1 cellular context compared by ENCODE assay signal in the genomic region with DNA sequence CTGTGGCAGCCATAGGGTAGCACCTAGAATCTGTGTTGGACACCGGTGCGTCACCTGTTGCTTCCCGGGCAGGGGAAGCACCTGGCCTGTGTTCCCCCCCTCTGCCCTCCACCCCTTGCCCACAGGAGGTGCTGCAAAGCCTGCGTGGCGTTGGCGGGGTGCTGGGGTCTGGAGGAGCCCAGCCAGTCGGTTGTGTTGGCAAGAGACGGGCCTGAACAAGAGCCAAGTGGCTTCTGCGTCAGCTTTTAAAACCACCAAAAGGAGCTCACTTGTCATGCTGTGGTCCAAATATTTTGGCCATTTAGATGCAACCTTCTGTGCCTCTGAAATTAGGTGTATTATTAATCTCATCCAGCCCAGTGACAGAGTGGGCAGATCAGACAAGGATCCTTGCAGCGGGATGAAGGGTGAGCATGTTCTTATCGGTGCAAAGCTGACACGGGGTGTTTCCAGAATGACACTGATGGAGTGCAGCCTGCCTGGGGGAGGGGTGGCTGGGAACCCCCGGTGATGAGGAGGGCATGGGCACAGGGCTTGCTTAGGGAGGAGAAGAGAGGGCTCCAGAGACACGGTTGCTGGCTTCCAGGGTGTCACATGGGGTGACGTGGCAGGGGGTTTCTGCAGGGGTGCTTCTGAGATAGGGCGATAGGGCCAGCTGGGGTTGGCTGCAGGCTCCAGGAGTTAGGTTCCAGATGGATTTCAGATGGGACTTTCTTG.
A peak's percentile ranks its signal among the peaks of the same experiment; 100 is the strongest.
TF ChIP-seq lines count a peak whose summit lies in the region.

No MANE protein-coding gene starts in this region.

TF ChIP-seq in K562, 482 proteins besides CTCF, POLR2A, EP300 and RAD21 (continued from another document):
- TF ChIP-seq VEZF1 (CRISPR knock-in tag; IDR thresholded peaks at IDR 0.05): peak; percentile 57; the same call in 1 of the 2 replicates
- peak in 1 of 2 experiments; percentile 46; a peak in 1 of 4 replicates for TF ChIP-seq RCOR1 (IDR thresholded peaks at IDR 0.05; ENCODE audit: borderline replicate concordance in 1 of 2, low read depth in 2 of 2, low read length in 2 of 2)
- TF ChIP-seq TBP (optimal IDR thresholded peaks at IDR 0.05; ENCODE audit: low read depth, low read length): no peak
- peak; percentile 69 for TF ChIP-seq TAL1 (IDR thresholded peaks at IDR 0.05)
- TF ChIP-seq KLF16 (IDR thresholded peaks at IDR 0.05): peak; percentile 54; the same call in 1 of the 2 replicates
- peak in 1 of 2 experiments; percentile 35; a peak in 1 of 4 replicates for TF ChIP-seq HDAC1 (IDR thresholded peaks at IDR 0.05)
- TF ChIP-seq TRIM24 (IDR thresholded peaks at IDR 0.05): peak; percentile 41 to 47; a peak in 2 of 4 replicates
- TF ChIP-seq ARID1B (IDR thresholded peaks at IDR 0.05): peak; percentile 77
- no peak for TF ChIP-seq ZNF224 (CRISPR knock-in tag; IDR thresholded peaks at IDR 0.05)
- TF ChIP-seq, protein P1, sequence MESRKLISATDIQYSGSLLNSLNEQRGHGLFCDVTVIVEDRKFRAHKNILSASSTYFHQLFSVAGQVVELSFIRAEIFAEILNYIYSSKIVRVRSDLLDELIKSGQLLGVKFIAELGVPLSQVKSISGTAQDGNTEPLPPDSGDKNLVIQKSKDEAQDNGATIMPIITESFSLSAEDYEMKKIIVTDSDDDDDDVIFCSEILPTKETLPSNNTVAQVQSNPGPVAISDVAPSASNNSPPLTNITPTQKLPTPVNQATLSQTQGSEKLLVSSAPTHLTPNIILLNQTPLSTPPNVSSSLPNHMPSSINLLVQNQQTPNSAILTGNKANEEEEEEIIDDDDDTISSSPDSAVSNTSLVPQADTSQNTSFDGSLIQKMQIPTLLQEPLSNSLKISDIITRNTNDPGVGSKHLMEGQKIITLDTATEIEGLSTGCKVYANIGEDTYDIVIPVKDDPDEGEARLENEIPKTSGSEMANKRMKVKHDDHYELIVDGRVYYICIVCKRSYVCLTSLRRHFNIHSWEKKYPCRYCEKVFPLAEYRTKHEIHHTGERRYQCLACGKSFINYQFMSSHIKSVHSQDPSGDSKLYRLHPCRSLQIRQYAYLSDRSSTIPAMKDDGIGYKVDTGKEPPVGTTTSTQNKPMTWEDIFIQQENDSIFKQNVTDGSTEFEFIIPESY (CRISPR knock-in tag; IDR thresholded peaks at IDR 0.05): no peak
- TF ChIP-seq, protein P2, sequence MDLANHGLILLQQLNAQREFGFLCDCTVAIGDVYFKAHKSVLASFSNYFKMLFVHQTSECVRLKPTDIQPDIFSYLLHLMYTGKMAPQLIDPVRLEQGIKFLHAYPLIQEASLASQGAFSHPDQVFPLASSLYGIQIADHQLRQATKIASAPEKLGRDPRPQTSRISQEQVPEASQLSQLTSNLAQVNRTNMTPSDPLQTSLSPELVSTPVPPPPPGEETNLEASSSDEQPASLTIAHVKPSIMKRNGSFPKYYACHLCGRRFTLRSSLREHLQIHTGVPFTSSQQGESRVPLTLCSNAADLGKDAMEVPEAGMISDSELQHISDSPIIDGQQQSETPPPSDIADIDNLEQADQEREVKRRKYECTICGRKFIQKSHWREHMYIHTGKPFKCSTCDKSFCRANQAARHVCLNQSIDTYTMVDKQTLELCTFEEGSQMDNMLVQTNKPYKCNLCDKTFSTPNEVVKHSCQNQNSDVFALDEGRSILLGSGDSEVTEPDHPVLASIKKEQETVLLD (IDR thresholded peaks at IDR 0.05): 0 out of 2 replicates have a peak, but pooled peaks have one; percentile 21
- 0 out of 2 replicates have a peak, but pooled peaks have one; percentile 23 for TF ChIP-seq GATAD2A (IDR thresholded peaks at IDR 0.05)
- no peak for TF ChIP-seq NCOA2 (IDR thresholded peaks at IDR 0.05; ENCODE audit: partially characterized antibody in 2 of 2)
- TF ChIP-seq, protein P3, sequence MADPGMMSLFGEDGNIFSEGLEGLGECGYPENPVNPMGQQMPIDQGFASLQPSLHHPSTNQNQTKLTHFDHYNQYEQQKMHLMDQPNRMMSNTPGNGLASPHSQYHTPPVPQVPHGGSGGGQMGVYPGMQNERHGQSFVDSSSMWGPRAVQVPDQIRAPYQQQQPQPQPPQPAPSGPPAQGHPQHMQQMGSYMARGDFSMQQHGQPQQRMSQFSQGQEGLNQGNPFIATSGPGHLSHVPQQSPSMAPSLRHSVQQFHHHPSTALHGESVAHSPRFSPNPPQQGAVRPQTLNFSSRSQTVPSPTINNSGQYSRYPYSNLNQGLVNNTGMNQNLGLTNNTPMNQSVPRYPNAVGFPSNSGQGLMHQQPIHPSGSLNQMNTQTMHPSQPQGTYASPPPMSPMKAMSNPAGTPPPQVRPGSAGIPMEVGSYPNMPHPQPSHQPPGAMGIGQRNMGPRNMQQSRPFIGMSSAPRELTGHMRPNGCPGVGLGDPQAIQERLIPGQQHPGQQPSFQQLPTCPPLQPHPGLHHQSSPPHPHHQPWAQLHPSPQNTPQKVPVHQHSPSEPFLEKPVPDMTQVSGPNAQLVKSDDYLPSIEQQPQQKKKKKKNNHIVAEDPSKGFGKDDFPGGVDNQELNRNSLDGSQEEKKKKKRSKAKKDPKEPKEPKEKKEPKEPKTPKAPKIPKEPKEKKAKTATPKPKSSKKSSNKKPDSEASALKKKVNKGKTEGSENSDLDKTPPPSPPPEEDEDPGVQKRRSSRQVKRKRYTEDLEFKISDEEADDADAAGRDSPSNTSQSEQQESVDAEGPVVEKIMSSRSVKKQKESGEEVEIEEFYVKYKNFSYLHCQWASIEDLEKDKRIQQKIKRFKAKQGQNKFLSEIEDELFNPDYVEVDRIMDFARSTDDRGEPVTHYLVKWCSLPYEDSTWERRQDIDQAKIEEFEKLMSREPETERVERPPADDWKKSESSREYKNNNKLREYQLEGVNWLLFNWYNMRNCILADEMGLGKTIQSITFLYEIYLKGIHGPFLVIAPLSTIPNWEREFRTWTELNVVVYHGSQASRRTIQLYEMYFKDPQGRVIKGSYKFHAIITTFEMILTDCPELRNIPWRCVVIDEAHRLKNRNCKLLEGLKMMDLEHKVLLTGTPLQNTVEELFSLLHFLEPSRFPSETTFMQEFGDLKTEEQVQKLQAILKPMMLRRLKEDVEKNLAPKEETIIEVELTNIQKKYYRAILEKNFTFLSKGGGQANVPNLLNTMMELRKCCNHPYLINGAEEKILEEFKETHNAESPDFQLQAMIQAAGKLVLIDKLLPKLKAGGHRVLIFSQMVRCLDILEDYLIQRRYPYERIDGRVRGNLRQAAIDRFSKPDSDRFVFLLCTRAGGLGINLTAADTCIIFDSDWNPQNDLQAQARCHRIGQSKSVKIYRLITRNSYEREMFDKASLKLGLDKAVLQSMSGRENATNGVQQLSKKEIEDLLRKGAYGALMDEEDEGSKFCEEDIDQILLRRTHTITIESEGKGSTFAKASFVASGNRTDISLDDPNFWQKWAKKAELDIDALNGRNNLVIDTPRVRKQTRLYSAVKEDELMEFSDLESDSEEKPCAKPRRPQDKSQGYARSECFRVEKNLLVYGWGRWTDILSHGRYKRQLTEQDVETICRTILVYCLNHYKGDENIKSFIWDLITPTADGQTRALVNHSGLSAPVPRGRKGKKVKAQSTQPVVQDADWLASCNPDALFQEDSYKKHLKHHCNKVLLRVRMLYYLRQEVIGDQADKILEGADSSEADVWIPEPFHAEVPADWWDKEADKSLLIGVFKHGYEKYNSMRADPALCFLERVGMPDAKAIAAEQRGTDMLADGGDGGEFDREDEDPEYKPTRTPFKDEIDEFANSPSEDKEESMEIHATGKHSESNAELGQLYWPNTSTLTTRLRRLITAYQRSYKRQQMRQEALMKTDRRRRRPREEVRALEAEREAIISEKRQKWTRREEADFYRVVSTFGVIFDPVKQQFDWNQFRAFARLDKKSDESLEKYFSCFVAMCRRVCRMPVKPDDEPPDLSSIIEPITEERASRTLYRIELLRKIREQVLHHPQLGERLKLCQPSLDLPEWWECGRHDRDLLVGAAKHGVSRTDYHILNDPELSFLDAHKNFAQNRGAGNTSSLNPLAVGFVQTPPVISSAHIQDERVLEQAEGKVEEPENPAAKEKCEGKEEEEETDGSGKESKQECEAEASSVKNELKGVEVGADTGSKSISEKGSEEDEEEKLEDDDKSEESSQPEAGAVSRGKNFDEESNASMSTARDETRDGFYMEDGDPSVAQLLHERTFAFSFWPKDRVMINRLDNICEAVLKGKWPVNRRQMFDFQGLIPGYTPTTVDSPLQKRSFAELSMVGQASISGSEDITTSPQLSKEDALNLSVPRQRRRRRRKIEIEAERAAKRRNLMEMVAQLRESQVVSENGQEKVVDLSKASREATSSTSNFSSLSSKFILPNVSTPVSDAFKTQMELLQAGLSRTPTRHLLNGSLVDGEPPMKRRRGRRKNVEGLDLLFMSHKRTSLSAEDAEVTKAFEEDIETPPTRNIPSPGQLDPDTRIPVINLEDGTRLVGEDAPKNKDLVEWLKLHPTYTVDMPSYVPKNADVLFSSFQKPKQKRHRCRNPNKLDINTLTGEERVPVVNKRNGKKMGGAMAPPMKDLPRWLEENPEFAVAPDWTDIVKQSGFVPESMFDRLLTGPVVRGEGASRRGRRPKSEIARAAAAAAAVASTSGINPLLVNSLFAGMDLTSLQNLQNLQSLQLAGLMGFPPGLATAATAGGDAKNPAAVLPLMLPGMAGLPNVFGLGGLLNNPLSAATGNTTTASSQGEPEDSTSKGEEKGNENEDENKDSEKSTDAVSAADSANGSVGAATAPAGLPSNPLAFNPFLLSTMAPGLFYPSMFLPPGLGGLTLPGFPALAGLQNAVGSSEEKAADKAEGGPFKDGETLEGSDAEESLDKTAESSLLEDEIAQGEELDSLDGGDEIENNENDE (IDR thresholded peaks at IDR 0.05; ENCODE audit: low read depth, low read length): no peak
- peak; percentile 65 for TF ChIP-seq DPF2 (IDR thresholded peaks at IDR 0.05)
- TF ChIP-seq TCF3 (CRISPR knock-in tag; IDR thresholded peaks at IDR 0.05): peak; percentile 52
- no peak for TF ChIP-seq PBX2 (CRISPR knock-in tag; IDR thresholded peaks at IDR 0.05; ENCODE audit: low read depth)
- peak; percentile 85 for TF ChIP-seq PBX2 (tag; conservative IDR thresholded peaks at IDR 0.05; ENCODE audit: low read depth)
- 0 out of 2 replicates have a peak, but pooled peaks have one; percentile 41 for TF ChIP-seq BHLHE40 (IDR thresholded peaks at IDR 0.05; ENCODE audit: low read length)
- TF ChIP-seq SMARCA4 (IDR thresholded peaks at IDR 0.05): 0 out of 2 replicates have a peak, but pooled peaks have one; percentile 43
- TF ChIP-seq ATF1 (CRISPR knock-in tag; IDR thresholded peaks at IDR 0.05): no peak
- 0 out of 2 replicates have a peak, but pooled peaks have one; percentile 25 for TF ChIP-seq ATF1 (tag; IDR thresholded peaks at IDR 0.05)
- peak; percentile 51 for TF ChIP-seq NFIC (IDR thresholded peaks at IDR 0.05)
- TF ChIP-seq CBFA2T3 (IDR thresholded peaks at IDR 0.05): peak; percentile 88
- peak; percentile 68 for TF ChIP-seq TEAD4 (IDR thresholded peaks at IDR 0.05; ENCODE audit: low read length)
- TF ChIP-seq TEAD4 (CRISPR knock-in tag; IDR thresholded peaks at IDR 0.05; ENCODE audit: borderline replicate concordance): no peak
- peak; percentile 79; the same call in 1 of the 2 replicates for TF ChIP-seq CTBP1 (IDR thresholded peaks at IDR 0.05; ENCODE audit: borderline replicate concordance)
- TF ChIP-seq CBFA2T2 (conservative IDR thresholded peaks at IDR 0.05): peak; percentile 81
- TF ChIP-seq MTA2 (IDR thresholded peaks at IDR 0.05; ENCODE audit: low read depth): 0 out of 2 replicates have a peak, but pooled peaks have one; percentile 20
- peak; percentile 91 for TF ChIP-seq MEIS2 (IDR thresholded peaks at IDR 0.05; ENCODE audit: partially characterized antibody)
- no peak for TF ChIP-seq PCBP2 (IDR thresholded peaks at IDR 0.05; ENCODE audit: low read depth, low read length, poor library complexity, severe bottlenecking)
- TF ChIP-seq, protein P4, sequence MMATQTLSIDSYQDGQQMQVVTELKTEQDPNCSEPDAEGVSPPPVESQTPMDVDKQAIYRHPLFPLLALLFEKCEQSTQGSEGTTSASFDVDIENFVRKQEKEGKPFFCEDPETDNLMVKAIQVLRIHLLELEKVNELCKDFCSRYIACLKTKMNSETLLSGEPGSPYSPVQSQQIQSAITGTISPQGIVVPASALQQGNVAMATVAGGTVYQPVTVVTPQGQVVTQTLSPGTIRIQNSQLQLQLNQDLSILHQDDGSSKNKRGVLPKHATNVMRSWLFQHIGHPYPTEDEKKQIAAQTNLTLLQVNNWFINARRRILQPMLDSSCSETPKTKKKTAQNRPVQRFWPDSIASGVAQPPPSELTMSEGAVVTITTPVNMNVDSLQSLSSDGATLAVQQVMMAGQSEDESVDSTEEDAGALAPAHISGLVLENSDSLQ (IDR thresholded peaks at IDR 0.05): peak; percentile 85
- TF ChIP-seq NR2C1 (IDR thresholded peaks at IDR 0.05): no peak
- no peak for TF ChIP-seq NR2C1 (tag; IDR thresholded peaks at IDR 0.05)
